In the genomic region with DNA sequence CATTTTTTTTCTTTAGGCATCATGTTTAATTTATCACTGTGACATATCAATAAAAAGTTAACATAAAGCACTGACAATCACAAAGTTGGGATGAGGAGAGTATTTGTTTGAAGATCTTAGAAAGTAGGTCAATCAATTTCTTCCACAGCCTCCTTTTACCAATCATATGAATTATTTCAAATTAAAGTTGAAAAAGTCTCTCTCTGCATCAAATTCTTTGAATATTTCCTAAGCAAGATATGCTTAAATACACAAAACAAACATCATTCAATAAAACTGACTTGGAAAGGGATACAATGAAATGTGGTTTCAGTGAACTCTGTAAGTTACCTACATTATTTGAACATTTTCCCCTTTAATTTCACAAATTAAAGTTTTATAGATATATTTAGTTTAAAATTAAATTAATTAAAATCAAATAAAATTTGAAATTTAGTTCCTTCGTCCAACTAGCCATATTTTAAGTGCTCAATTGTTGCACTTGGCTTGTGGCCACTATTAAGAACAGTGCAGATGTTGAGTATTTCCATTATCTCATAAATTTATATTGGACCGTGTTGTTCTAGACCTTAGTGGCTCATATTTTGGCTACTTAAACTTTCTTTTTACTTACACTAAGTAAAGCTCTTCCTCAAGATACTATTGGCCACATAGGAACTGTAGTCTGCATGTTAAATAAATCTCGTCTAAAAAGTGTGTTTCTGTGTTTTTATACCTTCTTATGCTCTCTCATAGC, we compare ENCODE assay signal across 21 cellular contexts.
"Had no signal": no experiment of that assay in that cellular context is flagged by ENCODE, and none has a peak within 500 bp of the region (broad histone marks: within the 10 kb centered on the region; RNA-seq: fewer than 3 reads in every experiment).

No MANE protein-coding gene starts in this region.

- H3K27ac ChIP-seq: foreskin keratinocyte, left lung, neural progenitor cell, pancreas, spleen, thoracic aorta had no signal

- H3K9ac ChIP-seq: neural progenitor cell had no signal

- H3K4me3 ChIP-seq: left lung, neural progenitor cell, pancreas, sigmoid colon, spleen, thoracic aorta had no signal

- H3K36me3 ChIP-seq: left lung, neural progenitor cell, pancreas, sigmoid colon, spleen, thoracic aorta had no signal

- H3K27ac Mint-ChIP-seq: activated CD4-positive, alpha-beta T cell treated with anti-CD3 and anti-CD28 coated beads, Interleukin-2, amount 10 ng/mL, durations not matched to agents 24 days and 14 days; activated CD8-positive, alpha-beta T cell treated with anti-CD3 and anti-CD28 coated beads for 36 hours; activated naive CD8-positive, alpha-beta T cell treated with anti-CD3 and anti-CD28 coated beads, Interleukin-2, amount 10 ng/mL, durations not matched to agents 7 days and 5 days; activated T-cell treated with anti-CD3 and anti-CD28 coated beads, Interleukin-2, amount 50 U/mL, for 24 hours; activated T-helper 2 cell treated with anti-CD3 and anti-CD28 coated beads, Interferon-gamma antibody, Interleukin-2, Interleukin-4, amounts not matched to agents 10 μg/mL and 5 μg/mL and 100 μg/mL, durations not matched to agents 14 hours and 24 hours and 36 hours; naive B cell; neural progenitor cell; stimulated activated naive B cell treated with anti-CD40 and anti-IgM and Interleukin-4, amounts not matched to agents 10 μg/mL and 1 μg/mL and 100 μg/mL, for 72 hours had no signal

- H3K4me2 ChIP-seq: neural progenitor cell had no signal

- H3K4me1 Mint-ChIP-seq: activated CD4-positive, alpha-beta T cell treated with anti-CD3 and anti-CD28 coated beads, Interleukin-2, amount 10 ng/mL, durations not matched to agents 24 days and 14 days; activated naive CD8-positive, alpha-beta T cell treated with anti-CD3 and anti-CD28 coated beads, Interleukin-2, amount 10 ng/mL, durations not matched to agents 7 days and 5 days; central memory CD8-positive, alpha-beta T cell; naive B cell; neural progenitor cell; stimulated activated naive B cell treated with anti-CD40 and anti-IgM and Interleukin-4, amounts not matched to agents 10 μg/mL and 1 μg/mL and 100 μg/mL, for 72 hours had no signal

- DNase-seq: activated CD4-positive, alpha-beta T cell treated with anti-CD3 and anti-CD28 coated beads, Interleukin-2, amount 10 ng/mL, durations not matched to agents 24 days and 14 days; activated CD8-positive, alpha-beta T cell treated with anti-CD3 and anti-CD28 coated beads for 36 hours; activated naive CD4-positive, alpha-beta T cell treated with Interleukin-2 at 50 U/mL for 16 hours; activated naive CD8-positive, alpha-beta T cell treated with anti-CD3 and anti-CD28 coated beads, Interleukin-2, amount 10 ng/mL, durations not matched to agents 7 days and 5 days; activated T-cell treated with anti-CD3 and anti-CD28 coated beads, Interleukin-2, amount 50 U/mL, for 24 hours; cortex of kidney; effector CD4-positive, alpha-beta T cell; foreskin keratinocyte; glutamatergic neuron; hypothalamus; left lung; naive B cell; pancreas; sigmoid colon; spleen; stimulated activated CD4-positive, alpha-beta T cell treated with anti-CD3 and anti-CD28 coated beads, Interleukin-4, amount 100 ng/mL, for 4 hours; stimulated activated naive B cell treated with anti-CD40 and anti-IgM and Interleukin-4, amounts not matched to agents 10 μg/mL and 1 μg/mL and 100 μg/mL, for 72 hours had no signal

- FAIRE-seq: pancreas had no signal

- H3K9me3 ChIP-seq: pancreas had no signal

- H2AFZ ChIP-seq: neural progenitor cell had no signal

- H3K27me3 Mint-ChIP-seq: activated CD4-positive, alpha-beta T cell treated with anti-CD3 and anti-CD28 coated beads, Interleukin-2, amount 10 ng/mL, durations not matched to agents 24 days and 14 days; activated CD8-positive, alpha-beta T cell treated with anti-CD3 and anti-CD28 coated beads for 36 hours; activated naive CD8-positive, alpha-beta T cell treated with anti-CD3 and anti-CD28 coated beads, Interleukin-2, amount 10 ng/mL, durations not matched to agents 7 days and 5 days; activated T-cell treated with anti-CD3 and anti-CD28 coated beads, Interleukin-2, amount 50 U/mL, for 24 hours; central memory CD8-positive, alpha-beta T cell; naive B cell; stimulated activated naive B cell treated with anti-CD40 and anti-IgM and Interleukin-4, amounts not matched to agents 10 μg/mL and 1 μg/mL and 100 μg/mL, for 72 hours had no signal

- H3K27me3 ChIP-seq: foreskin keratinocyte, left lung, neural progenitor cell, pancreas, sigmoid colon, spleen had no signal

- H3K4me1 ChIP-seq: foreskin keratinocyte, left lung, neural progenitor cell, pancreas, spleen had no signal

- H3K36me3 Mint-ChIP-seq: activated naive CD8-positive, alpha-beta T cell treated with anti-CD3 and anti-CD28 coated beads, Interleukin-2, amount 10 ng/mL, durations not matched to agents 7 days and 5 days; naive B cell; neural progenitor cell; stimulated activated naive B cell treated with anti-CD40 and anti-IgM and Interleukin-4, amounts not matched to agents 10 μg/mL and 1 μg/mL and 100 μg/mL, for 72 hours had no signal

- H3K4me3 Mint-ChIP-seq: activated CD4-positive, alpha-beta T cell treated with anti-CD3 and anti-CD28 coated beads, Interleukin-2, amount 10 ng/mL, durations not matched to agents 24 days and 14 days; activated CD8-positive, alpha-beta T cell treated with anti-CD3 and anti-CD28 coated beads for 36 hours; activated naive CD8-positive, alpha-beta T cell treated with anti-CD3 and anti-CD28 coated beads, Interleukin-2, amount 10 ng/mL, durations not matched to agents 7 days and 5 days; activated T-cell treated with anti-CD3 and anti-CD28 coated beads, Interleukin-2, amount 50 U/mL, for 24 hours; central memory CD8-positive, alpha-beta T cell; naive B cell; neural progenitor cell; stimulated activated naive B cell treated with anti-CD40 and anti-IgM and Interleukin-4, amounts not matched to agents 10 μg/mL and 1 μg/mL and 100 μg/mL, for 72 hours had no signal

- ATAC-seq: activated CD8-positive, alpha-beta T cell treated with anti-CD3 and anti-CD28 coated beads for 36 hours; left lung; pancreas; stimulated activated naive B cell treated with anti-CD40 and anti-IgM and Interleukin-4, amounts not matched to agents 10 μg/mL and 1 μg/mL and 100 μg/mL, for 72 hours had no signal
